26 cellular contexts compared by ENCODE assay signal in the genomic region with DNA sequence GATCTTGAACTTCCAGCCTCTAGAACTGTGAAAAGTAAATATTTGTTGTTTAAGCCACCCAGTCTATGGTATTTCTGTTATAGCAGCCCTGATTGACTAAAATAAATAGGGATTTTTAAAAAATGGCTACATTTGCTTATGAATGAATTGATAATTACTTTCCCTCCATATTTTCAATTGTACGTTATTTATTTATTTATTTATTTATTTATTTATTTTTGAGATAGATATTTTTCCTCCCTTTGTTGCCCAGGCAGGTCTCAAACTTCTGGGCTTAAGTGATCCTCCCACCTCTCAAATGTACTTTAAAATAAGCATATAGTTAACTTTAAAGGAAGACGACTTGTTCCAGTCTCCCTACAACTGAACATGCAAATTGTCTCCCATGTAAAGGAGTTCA.
"Had no signal": no experiment of that assay in that cellular context is flagged by ENCODE, and none has a peak within 500 bp of the region (broad histone marks: within the 10 kb centered on the region; RNA-seq: fewer than 3 reads in every experiment).

No MANE protein-coding gene starts in this region.

- H3K4me3 Mint-ChIP-seq: mesothelial cell of epicardium; naive B cell; naive thymus-derived CD8-positive, alpha-beta T cell had no signal

- H3K27ac ChIP-seq: coronary artery, dorsolateral prefrontal cortex, epithelial cell of prostate, foreskin keratinocyte, gastrocnemius medialis, heart right ventricle, left lung, lower lobe of right lung had no signal

- H3K36me3 Mint-ChIP-seq: mesothelial cell of epicardium; naive B cell; naive thymus-derived CD8-positive, alpha-beta T cell had no signal

- H3K4me1 Mint-ChIP-seq: naive B cell; naive thymus-derived CD8-positive, alpha-beta T cell had no signal

- H3K9me3 ChIP-seq: gastrocnemius medialis, heart right ventricle, left lung, lower lobe of right lung, mucosa of descending colon had no signal

- ATAC-seq: esophagus mucosa; foreskin keratinocyte; gastrocnemius medialis; heart right ventricle; left cardiac atrium; left lung; left ventricle myocardium superior; lower lobe of right lung; mucosa of descending colon; naive thymus-derived CD8-positive, alpha-beta T cell had no signal

- H3K27me3 ChIP-seq: foreskin keratinocyte had no signal

- H3K4me3 ChIP-seq: coronary artery, dorsolateral prefrontal cortex, gastrocnemius medialis, heart right ventricle, left lung, lower lobe of right lung, mucosa of descending colon had no signal

- H3K36me3 ChIP-seq: gastrocnemius medialis, heart right ventricle, left lung, lower lobe of right lung had no signal

- DNase-seq: dermis blood vessel endothelial cell; dorsolateral prefrontal cortex; effector CD4-positive, alpha-beta T cell; effector memory CD4-positive, alpha-beta T cell; erythroblast; foreskin keratinocyte; gastrocnemius medialis; glutamatergic neuron; head of caudate nucleus; heart right ventricle; hippocampal formation; left cardiac atrium; left lung; left ventricle myocardium superior; lower lobe of right lung; mesenchymal stem cell; mucosa of descending colon; naive B cell; naive thymus-derived CD8-positive, alpha-beta T cell had no signal

- FAIRE-seq: colon, endometrium, islet of Langerhans had no signal

- H3K4me1 ChIP-seq: gastrocnemius medialis, heart right ventricle, left lung, lower lobe of right lung had no signal

- H3K27ac Mint-ChIP-seq: mesothelial cell of epicardium; naive B cell; naive thymus-derived CD8-positive, alpha-beta T cell had no signal
